In genomic region chr6:165791876-165792437, GRCh38 we compare ENCODE assay signal across 26 cellular contexts.
"Had no signal": no experiment of that assay in that cellular context is flagged by ENCODE, and none has a peak within 500 bp of the region (broad histone marks: within the 10 kb centered on the region; RNA-seq: fewer than 3 reads in every experiment).

No MANE protein-coding gene starts in this region.

- H3K36me3 Mint-ChIP-seq: immature natural killer cell; memory B cell; naive thymus-derived CD4-positive, alpha-beta T cell; natural killer cell treated with Interleukin-12 subunit alpha and Interleukin-12 subunit beta and Interleukin-15 and Interleukin-18, amount 100 ng/mL, for 72 hours; stimulated activated memory B cell treated with anti-CD40 and anti-IgM and Interleukin-4, amounts not matched to agents 10 μg/mL and 1 μg/mL and 100 μg/mL, for 72 hours had no signal

- H3K27ac ChIP-seq: left ventricle myocardium inferior, pancreas, prostate gland, transverse colon, upper lobe of left lung, vagina had no signal

- H3K4me3 ChIP-seq: left ventricle myocardium inferior, mucosa of descending colon, pancreas, prostate gland, smooth muscle cell, transverse colon, upper lobe of left lung, vagina had no signal

- H3K36me3 ChIP-seq: left ventricle myocardium inferior, pancreas, prostate gland, transverse colon, upper lobe of left lung, vagina had no signal

- DNase-seq: hypothalamus; immature natural killer cell; kidney; left ventricle myocardium inferior; midbrain; mucosa of descending colon; naive thymus-derived CD4-positive, alpha-beta T cell; nucleus accumbens; pancreas; retina; right cardiac atrium; stimulated activated CD4-positive, alpha-beta T cell treated with anti-CD3 and anti-CD28 coated beads, Interleukin-1b, Interleukin-23, amount 100 ng/mL, for 48 hours; stimulated activated CD4-positive, alpha-beta T cell treated with anti-CD3 and anti-CD28 coated beads, Interleukin-2, amount 100 ng/mL, for 48 hours; stimulated activated CD4-positive, alpha-beta T cell treated with anti-CD3 and anti-CD28 coated beads, Interleukin-4, amount 100 ng/mL, for 4 hours; stimulated activated CD8-positive, alpha-beta memory T cell treated with anti-CD3 and anti-CD28 coated beads, Interleukin-4, amount 100 ng/mL, for 48 hours; stimulated activated naive CD4-positive, alpha-beta T cell treated with Interleukin-2 at 50 U/mL for 16 hours; stimulated activated naive CD8-positive, alpha-beta T cell treated with anti-CD3 and anti-CD28 coated beads, Interleukin-15, amount 100 ng/mL, for 72 hours; substantia nigra; transverse colon had no signal

- H3K4me2 ChIP-seq: smooth muscle cell had no signal

- H3K27me3 ChIP-seq: pancreas, transverse colon, upper lobe of left lung, vagina had no signal

- ATAC-seq: mucosa of descending colon; naive thymus-derived CD4-positive, alpha-beta T cell; natural killer cell treated with Interleukin-12 subunit alpha and Interleukin-12 subunit beta and Interleukin-15 and Interleukin-18, amount 100 ng/mL, for 72 hours; pancreas; right cardiac atrium; stimulated activated memory B cell treated with anti-CD40 and anti-IgM and Interleukin-4, amounts not matched to agents 10 μg/mL and 1 μg/mL and 100 μg/mL, for 72 hours; stimulated activated naive CD8-positive, alpha-beta T cell treated with anti-CD3 and anti-CD28 coated beads, Interleukin-15, amount 100 ng/mL, for 72 hours had no signal

- H3K9me3 Mint-ChIP-seq: naive thymus-derived CD4-positive, alpha-beta T cell; natural killer cell treated with Interleukin-12 subunit alpha and Interleukin-12 subunit beta and Interleukin-15 and Interleukin-18, amount 100 ng/mL, for 72 hours; stimulated activated memory B cell treated with anti-CD40 and anti-IgM and Interleukin-4, amounts not matched to agents 10 μg/mL and 1 μg/mL and 100 μg/mL, for 72 hours; stimulated activated naive CD8-positive, alpha-beta T cell treated with anti-CD3 and anti-CD28 coated beads, Interleukin-15, amount 100 ng/mL, for 72 hours had no signal

- H3K4me1 ChIP-seq: left ventricle myocardium inferior, pancreas, prostate gland, transverse colon, upper lobe of left lung, vagina had no signal

- H3K9me3 ChIP-seq: left ventricle myocardium inferior, mucosa of descending colon, pancreas, prostate gland, transverse colon, upper lobe of left lung, vagina had no signal

- H3K4me1 Mint-ChIP-seq: immature natural killer cell; naive thymus-derived CD4-positive, alpha-beta T cell; stimulated activated naive CD8-positive, alpha-beta T cell treated with anti-CD3 and anti-CD28 coated beads, Interleukin-15, amount 100 ng/mL, for 72 hours had no signal

- H3K4me3 Mint-ChIP-seq: immature natural killer cell; memory B cell; naive thymus-derived CD4-positive, alpha-beta T cell; natural killer cell treated with Interleukin-12 subunit alpha and Interleukin-12 subunit beta and Interleukin-15 and Interleukin-18, amount 100 ng/mL, for 72 hours; stimulated activated memory B cell treated with anti-CD40 and anti-IgM and Interleukin-4, amounts not matched to agents 10 μg/mL and 1 μg/mL and 100 μg/mL, for 72 hours; stimulated activated naive CD8-positive, alpha-beta T cell treated with anti-CD3 and anti-CD28 coated beads, Interleukin-15, amount 100 ng/mL, for 72 hours had no signal

- H3K27ac Mint-ChIP-seq: immature natural killer cell; memory B cell; naive thymus-derived CD4-positive, alpha-beta T cell; natural killer cell treated with Interleukin-12 subunit alpha and Interleukin-12 subunit beta and Interleukin-15 and Interleukin-18, amount 100 ng/mL, for 72 hours; stimulated activated memory B cell treated with anti-CD40 and anti-IgM and Interleukin-4, amounts not matched to agents 10 μg/mL and 1 μg/mL and 100 μg/mL, for 72 hours had no signal
